In the genomic region with DNA sequence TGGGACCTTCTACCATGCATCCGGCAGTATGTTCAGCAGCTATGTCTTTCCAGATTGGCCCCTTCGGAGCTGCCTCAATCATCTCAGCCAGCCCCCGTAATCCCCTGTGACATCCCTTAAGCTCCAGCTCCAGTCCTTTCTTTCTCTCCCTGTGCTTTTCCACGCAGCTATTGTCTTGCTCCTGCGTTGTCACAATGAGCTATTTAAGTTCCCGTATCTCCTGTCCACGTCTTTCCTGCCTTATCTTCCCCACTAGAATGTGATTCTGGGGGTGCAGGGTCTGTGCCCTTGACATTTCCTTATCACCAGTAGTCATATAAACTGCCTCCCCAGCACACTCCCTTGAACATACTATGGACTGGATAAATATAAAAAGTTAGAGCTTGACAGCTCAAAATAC, we compare ENCODE assay signal across 1 cellular context.
TF ChIP-seq lines count a peak whose summit lies in the region.

No MANE protein-coding gene starts in this region.

TF ChIP-seq in GM23338, 12 proteins besides CTCF, POLR2A, EP300 and RAD21 (continued from another document):
- TF ChIP-seq ZNF462 (CRISPR knock-in tag; IDR thresholded peaks at IDR 0.05) (no peak), JUNB (IDR thresholded peaks at IDR 0.05; ENCODE audit: unreplicated experiment) (no peak), REST (IDR thresholded peaks at IDR 0.05; ENCODE audit: unreplicated experiment) (no peak), STAT1 (IDR thresholded peaks at IDR 0.05; ENCODE audit: unreplicated experiment) (no peak), NANOG (IDR thresholded peaks at IDR 0.05; ENCODE audit: borderline replicate concordance) (no peak), POLR2AphosphoS5 (IDR thresholded peaks at IDR 0.05; ENCODE audit: low read depth) (no peak), CREB1 (CRISPR knock-in tag; IDR thresholded peaks at IDR 0.05; ENCODE audit: low read depth) (no peak)
